9 cellular contexts compared by ENCODE assay signal in the genomic region with DNA sequence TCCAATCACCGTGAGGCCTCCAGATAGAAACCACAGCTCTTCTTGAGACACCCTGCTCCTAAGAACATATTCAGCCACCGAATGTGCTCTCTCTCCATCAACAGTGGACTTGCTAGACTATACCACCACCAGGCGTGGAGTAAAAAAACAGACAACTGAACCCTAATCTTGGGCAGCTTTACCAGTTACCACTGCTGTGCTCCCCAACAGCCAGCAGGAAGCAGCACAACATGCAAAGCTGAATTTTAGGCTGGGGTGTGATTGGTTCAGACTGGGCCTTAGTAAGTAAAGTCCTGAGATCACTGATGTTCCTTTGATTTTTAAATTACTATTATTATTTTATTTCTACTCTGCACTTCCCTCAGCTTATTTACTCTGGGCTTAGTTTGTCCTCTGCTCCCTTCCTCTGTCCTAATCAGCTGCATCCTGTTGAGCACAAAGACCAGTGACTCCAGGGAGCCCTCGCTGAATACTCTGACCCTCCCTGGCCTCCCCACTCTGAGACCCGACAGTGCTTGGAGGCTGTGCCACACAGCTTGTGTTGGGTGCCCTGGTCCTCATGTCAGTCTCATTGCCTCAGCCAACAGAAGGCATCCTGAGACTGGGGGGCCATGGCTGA. TPM values are rescaled to one million over a fixed set of nuclear protein-coding genes. Genes with fewer than 3 reads are reported as not detected.
A peak's percentile ranks its signal among the peaks of the same experiment; 100 is the strongest.
DNase-seq lines count a peak whose midpoint lies in the region; ATAC-seq and TF ChIP-seq lines count a peak whose summit lies in the region.
"Had no signal": no experiment of that assay in that cellular context is flagged by ENCODE, and none has a peak within 500 bp of the region (broad histone marks: within the 10 kb centered on the region; RNA-seq: fewer than 3 reads in every experiment).

No MANE protein-coding gene starts in this region.

- H4K20me1 ChIP-seq in PC-3 (ENCODE audit: low read length), result no peaks in the 10 kb centered on the region

- CTCF ChIA-PET in Caco-2 (lab: Charles Lee) (interaction anchor here (0.6 to 1.7 kb wide), 6 partner anchors 78 to 226 kb away, joined by 3 to 5 read pairs (median 4); no protein-coding TSS in a partner anchor), PC-3 (lab: Charles Lee) (interaction anchor here (1.3 kb wide), 1 partner anchor 152 kb away, joined by 5 read pairs; no protein-coding TSS in a partner anchor)

- no peak overlapping the region for H3K4me2 ChIP-seq in PC-3 (ENCODE audit: low read length)

- H3K4me1 Mint-ChIP-seq in Caco-2 (ENCODE audit: low read depth, unreplicated experiment), result peaks cover 30% of the 10 kb centered on the region
- peaks cover 51% of the 10 kb centered on the region for H3K4me1 Mint-ChIP-seq in activated T-helper 1 cell treated with anti-CD3 and anti-CD28 coated beads, Interleukin-12 subunit alpha, Interleukin-12 subunit beta, Interleukin-2, Interleukin-4 antibody, amounts not matched to agents 30 ng/mL and 10 ng/mL and 1 ng/mL, durations not matched to agents 14 hours and 24 hours and 36 hours (ENCODE audit: low read depth)

- ATAC-seq in HG02798 (IDR thresholded peaks at IDR 0.05; ENCODE audit: poor library complexity, unreplicated experiment), result peak; percentile 65
- ATAC-seq in PC-3, result peak; percentile 70
- ATAC-seq in foreskin keratinocyte, result peak; percentile 61
- ATAC-seq in sciatic nerve, result no peak

- H3K9ac ChIP-seq in PC-3 (ENCODE audit: low read length), result no peak overlapping the region

- POLR2A ChIA-PET in Caco-2 (lab: Charles Lee) (no interaction called here), PC-3 (lab: Charles Lee; ENCODE audit: unreplicated experiment) (interaction anchor here (0.6 kb wide), 1 partner anchor 220 kb away, joined by 3 read pairs; no protein-coding TSS in a partner anchor)

- no peaks in the 10 kb centered on the region for H3K9me3 ChIP-seq in Caco-2
- no peaks in the 10 kb centered on the region for H3K9me3 ChIP-seq in PC-3 (ENCODE audit: low read length)

- no peaks in the 10 kb centered on the region for H3K36me3 ChIP-seq in Caco-2 (ENCODE audit: control insufficient read depth, insufficient read depth, low read length)
- H3K36me3 ChIP-seq in PC-3 (ENCODE audit: low read depth, low read length), result no peaks in the 10 kb centered on the region

- no peak overlapping the region for H2AFZ ChIP-seq in PC-3 (ENCODE audit: low read length)

- peaks cover 1% of the 10 kb centered on the region for H3K36me3 Mint-ChIP-seq in Caco-2 (ENCODE audit: insufficient read depth, unreplicated experiment)
- H3K36me3 Mint-ChIP-seq in activated T-helper 1 cell treated with anti-CD3 and anti-CD28 coated beads, Interleukin-12 subunit alpha, Interleukin-12 subunit beta, Interleukin-2, Interleukin-4 antibody, amounts not matched to agents 30 ng/mL and 10 ng/mL and 1 ng/mL, durations not matched to agents 14 hours and 24 hours and 36 hours (ENCODE audit: low read depth), result peaks cover 7% of the 10 kb centered on the region

- BruUV-seq in Caco-2 (replicated peaks; lab: Mats Ljungman, UMichigan) (no TSS peak), PC-3 (replicated peaks; lab: Mats Ljungman, UMichigan) (no TSS peak)

- TF ChIP-seq CTCF in Caco-2 (IDR thresholded peaks at IDR 0.05; ENCODE audit: insufficient read depth in 1 of 2, low read depth in 1 of 2, low read length in 1 of 2, severe bottlenecking in 1 of 2, unreplicated experiment in 1 of 2), result peak; percentile 69 to 71
- TF ChIP-seq CTCF in PC-3 (conservative IDR thresholded peaks at IDR 0.05; ENCODE audit: low read depth, low read length), result peak; percentile 82
- TF ChIP-seq CTCF in foreskin keratinocyte (conservative IDR thresholded peaks at IDR 0.05), result peak; percentile 92
- peak; percentile 96 for TF ChIP-seq CTCF in retinal pigment epithelial cell (conservative IDR thresholded peaks at IDR 0.05; ENCODE audit: low read depth, low read length)

- no peaks in the 10 kb centered on the region for H3F3A ChIP-seq in PC-3 (ENCODE audit: low read length, unreplicated experiment)

- no peaks in the 10 kb centered on the region for H3K27me3 ChIP-seq in Caco-2 (replicated peaks; ENCODE audit: control insufficient read depth, insufficient read depth, low read length)
- no peaks in the 10 kb centered on the region for H3K27me3 ChIP-seq in PC-3 (ENCODE audit: low read length)
- H3K27me3 ChIP-seq in foreskin keratinocyte, result no peaks in the 10 kb centered on the region

- peak in 1 of 2 experiments; percentile 43 for DNase-seq in Caco-2
- peak; percentile 58 for DNase-seq in PC-3
- DNase-seq in activated T-helper 1 cell treated with anti-CD3 and anti-CD28 coated beads, Interleukin-12 subunit alpha, Interleukin-12 subunit beta, Interleukin-2, Interleukin-4 antibody, amounts not matched to agents 30 ng/mL and 10 ng/mL and 1 ng/mL, durations not matched to agents 14 hours and 24 hours and 36 hours (ENCODE audit: low spot score), result peak; percentile 20
- peak in 1 of 2 donors; percentile 42 for DNase-seq in foreskin keratinocyte
- no peak for DNase-seq in retinal pigment epithelial cell (ENCODE audit: low read depth)
- no peak for DNase-seq in GM19240 (ENCODE audit: insufficient read length, low spot score)
- DNase-seq in sciatic nerve (ENCODE audit: low spot score), result no peak

- H3K27me3 Mint-ChIP-seq in Caco-2 (ENCODE audit: insufficient read depth, unreplicated experiment), result no peaks in the 10 kb centered on the region
- H3K27me3 Mint-ChIP-seq in activated T-helper 1 cell treated with anti-CD3 and anti-CD28 coated beads, Interleukin-12 subunit alpha, Interleukin-12 subunit beta, Interleukin-2, Interleukin-4 antibody, amounts not matched to agents 30 ng/mL and 10 ng/mL and 1 ng/mL, durations not matched to agents 14 hours and 24 hours and 36 hours (ENCODE audit: insufficient read depth), result no peaks in the 10 kb centered on the region

- intact Hi-C loops in Caco-2 (cut with micrococcal nuclease; ENCODE audit: unreplicated experiment) (loop anchor here (1.0 to 5.0 kb wide), 2 partner anchors 76 to 147 kb away; no protein-coding TSS in a partner anchor), PC-3 (cut with micrococcal nuclease) (loop anchor here (5.0 kb wide), 2 partner anchors 151 to 221 kb away; a partner anchor contains a TSS), sciatic nerve (cut with DNase I) (loop anchor here (10.0 kb wide), 1 partner anchor 144 kb away; no protein-coding TSS in a partner anchor)
- intact Hi-C loops in activated T-helper 1 cell treated with anti-CD3 and anti-CD28 coated beads, Interleukin-12 subunit alpha, Interleukin-12 subunit beta, Interleukin-2, Interleukin-4 antibody, amounts not matched to agents 30 ng/mL and 10 ng/mL and 1 ng/mL, durations not matched to agents 14 hours and 24 hours and 36 hours (cut with micrococcal nuclease), result loop anchor here (1.0 kb wide), 2 partner anchors 76 to 147 kb away; no protein-coding TSS in a partner anchor

- no peaks in the 10 kb centered on the region for H3K9me2 ChIP-seq in PC-3 (replicated peaks; ENCODE audit: low read length)

- no peak overlapping the region for H3K4me3 Mint-ChIP-seq in Caco-2 (ENCODE audit: unreplicated experiment)
- no peak overlapping the region for H3K4me3 Mint-ChIP-seq in activated T-helper 1 cell treated with anti-CD3 and anti-CD28 coated beads, Interleukin-12 subunit alpha, Interleukin-12 subunit beta, Interleukin-2, Interleukin-4 antibody, amounts not matched to agents 30 ng/mL and 10 ng/mL and 1 ng/mL, durations not matched to agents 14 hours and 24 hours and 36 hours

- no peaks in the 10 kb centered on the region for H3K79me2 ChIP-seq in PC-3 (ENCODE audit: low read length)

- H3K4me3 ChIP-seq in Caco-2 (ENCODE audit: low read depth, low read length) (no peak overlapping the region), PC-3 (ENCODE audit: low read length) (no peak overlapping the region), retinal pigment epithelial cell (ENCODE audit: low read length) (no peak overlapping the region)
- H3K4me3 ChIP-seq: SK-N-MC had no signal

- no peaks in the 10 kb centered on the region for H3K9me3 Mint-ChIP-seq in Caco-2 (ENCODE audit: unreplicated experiment)
- H3K9me3 Mint-ChIP-seq in activated T-helper 1 cell treated with anti-CD3 and anti-CD28 coated beads, Interleukin-12 subunit alpha, Interleukin-12 subunit beta, Interleukin-2, Interleukin-4 antibody, amounts not matched to agents 30 ng/mL and 10 ng/mL and 1 ng/mL, durations not matched to agents 14 hours and 24 hours and 36 hours, result peaks cover 8% of the 10 kb centered on the region

- H3K27ac ChIP-seq in PC-3 (ENCODE audit: low read length) (no peak overlapping the region), foreskin keratinocyte (no peak overlapping the region)
- H3K27ac ChIP-seq: SK-N-MC had no signal

- H3K27ac Mint-ChIP-seq in Caco-2 (ENCODE audit: unreplicated experiment), result no peak overlapping the region
- H3K27ac Mint-ChIP-seq in activated T-helper 1 cell treated with anti-CD3 and anti-CD28 coated beads, Interleukin-12 subunit alpha, Interleukin-12 subunit beta, Interleukin-2, Interleukin-4 antibody, amounts not matched to agents 30 ng/mL and 10 ng/mL and 1 ng/mL, durations not matched to agents 14 hours and 24 hours and 36 hours, result no peak overlapping the region

- H3K4me1 ChIP-seq in Caco-2 (peaks cover 9% of the 10 kb centered on the region), PC-3 (ENCODE audit: insufficient read depth, low read length) (no peaks in the 10 kb centered on the region), foreskin keratinocyte (peaks cover 7% of the 10 kb centered on the region)

RNA-seq across cellular contexts. Expression of a gene that starts 21.9 kb away (rescaled TPM):
- total RNA-seq in Caco-2 (2022), result 25.3 and 25.9 TPM in 2 replicates
- total RNA-seq in PC-3 (2014; rRNA removed), result 27.4 and 39.3 TPM in 2 replicates
- 63.1 and 63.8 TPM in 2 replicates for total RNA-seq in activated T-helper 1 cell treated with anti-CD3 and anti-CD28 coated beads, Interleukin-12 subunit alpha, Interleukin-12 subunit beta, Interleukin-2, Interleukin-4 antibody, amounts not matched to agents 30 ng/mL and 10 ng/mL and 1 ng/mL, durations not matched to agents 14 hours and 24 hours and 36 hours
- total RNA-seq in foreskin keratinocyte, result 51.6 and 54.3 TPM in 2 replicates
- 41.1 and 47.9 TPM in 2 replicates for polyA plus RNA-seq in foreskin keratinocyte
- 21.5 TPM for total RNA-seq in sciatic nerve

RNA-seq across cellular contexts. Expression of a gene that starts 25.9 kb away (rescaled TPM):
- total RNA-seq in Caco-2 (2022), result 125 and 129 TPM in 2 replicates
- 97.7 and 106 TPM in 2 replicates for total RNA-seq in PC-3 (2014; rRNA removed)
- total RNA-seq in activated T-helper 1 cell treated with anti-CD3 and anti-CD28 coated beads, Interleukin-12 subunit alpha, Interleukin-12 subunit beta, Interleukin-2, Interleukin-4 antibody, amounts not matched to agents 30 ng/mL and 10 ng/mL and 1 ng/mL, durations not matched to agents 14 hours and 24 hours and 36 hours, result 164 and 166 TPM in 2 replicates
- 95.6 and 105 TPM in 2 replicates for total RNA-seq in foreskin keratinocyte
- 70.3 and 79.4 TPM in 2 replicates for polyA plus RNA-seq in foreskin keratinocyte
- 60.0 TPM for total RNA-seq in sciatic nerve

Comparison
In these comparisons a context has a peak if more than half of its experiments do, and no peak if none do; other contexts are left out.
1. DNase-seq: peak in PC-3 (single experiment) and activated T-helper 1 cell treated with anti-CD3 and anti-CD28 coated beads, Interleukin-12 subunit alpha, Interleukin-12 subunit beta, Interleukin-2, Interleukin-4 antibody, amounts not matched to agents 30 ng/mL and 10 ng/mL and 1 ng/mL, durations not matched to agents 14 hours and 24 hours and 36 hours (single experiment); none in retinal pigment epithelial cell (single experiment), GM19240 (single experiment) and sciatic nerve (single experiment).
2. Peak in every context shown above with its lines, with median percentiles within 50 percentile points of each other: CTCF ChIP-seq.